In genomic region chr19:45474191-45474940, GRCh38 we compare ENCODE assay signal across 17 cellular contexts. TPM values are rescaled to one million over a fixed set of nuclear protein-coding genes. Genes with fewer than 3 reads are reported as not detected.
DNase-seq lines count a peak whose midpoint lies in the region; ATAC-seq and TF ChIP-seq lines count a peak whose summit lies in the region.
"Had no signal": no experiment of that assay in that cellular context is flagged by ENCODE, and none has a peak within 500 bp of the region (broad histone marks: within the 10 kb centered on the region; RNA-seq: fewer than 3 reads in every experiment).

No MANE protein-coding gene starts in this region.

- no peak for DNase-seq in HFFc6
- DNase-seq in T-helper 1 cell: peak in 4 of 5 donors; percentile 53 to 84 (median 70)
- DNase-seq in effector memory CD8-positive, alpha-beta T cell: peak; percentile 37 to 49 (median 44)
- no peak for DNase-seq in neural progenitor cell (ENCODE audit: low spot score)
- DNase-seq in GM10266 (ENCODE audit: extremely low spot score): no peak
- no peak for DNase-seq in NCI-H2171 treated with DMSO at 0.1 percent for 48 hours (lab: John Stamatoyannopoulos, UW)
- no peak for DNase-seq in Karpas-422
- DNase-seq: EL; left cardiac atrium; NCI-H510A; Peyer's patch; sigmoid colon; stimulated activated naive CD8-positive, alpha-beta T cell treated with anti-CD3 and anti-CD28 coated beads, Interleukin-15, amount 100 ng/mL, for 72 hours had no signal

- H3K9me2 ChIP-seq in Karpas-422 (replicated peaks; ENCODE audit: insufficient read depth, low read length): no peaks in the 10 kb centered on the region

- H3K4me3 Mint-ChIP-seq in HFFc6: peak overlapping the region; percentile 89
- peak overlapping the region; percentile 94 to 98 for H3K4me3 Mint-ChIP-seq in effector memory CD8-positive, alpha-beta T cell
- peak overlapping the region; percentile 16 for H3K4me3 Mint-ChIP-seq in neural progenitor cell
- H3K4me3 Mint-ChIP-seq: activated CD4-positive, alpha-beta T cell treated with anti-CD3 and anti-CD28 coated beads, Interleukin-2, amount 10 ng/mL, durations not matched to agents 24 days and 14 days; stimulated activated naive CD8-positive, alpha-beta T cell treated with anti-CD3 and anti-CD28 coated beads, Interleukin-15, amount 100 ng/mL, for 72 hours had no signal

- H3K27ac Mint-ChIP-seq in HFFc6 (peak overlapping the region; percentile 93), neural progenitor cell (no peak overlapping the region)
- peak overlapping the region; percentile 96 to 100 for H3K27ac Mint-ChIP-seq in effector memory CD8-positive, alpha-beta T cell
- H3K27ac Mint-ChIP-seq: activated CD4-positive, alpha-beta T cell treated with anti-CD3 and anti-CD28 coated beads, Interleukin-2, amount 10 ng/mL, durations not matched to agents 24 days and 14 days; stimulated activated naive CD8-positive, alpha-beta T cell treated with anti-CD3 and anti-CD28 coated beads, Interleukin-15, amount 100 ng/mL, for 72 hours had no signal

- no peak for TF ChIP-seq CTCF in HFFc6 (IDR thresholded peaks at IDR 0.05)
- no peak for TF ChIP-seq CTCF in neural progenitor cell (IDR thresholded peaks at IDR 0.05)
- no peak for TF ChIP-seq CTCF in GM10266 (IDR thresholded peaks at IDR 0.05; ENCODE audit: control insufficient read depth, insufficient read depth, low read depth, missing control alignments)

- peaks cover 79% of the 10 kb centered on the region for H3K9me3 Mint-ChIP-seq in HFFc6
- no peaks in the 10 kb centered on the region for H3K9me3 Mint-ChIP-seq in effector memory CD8-positive, alpha-beta T cell
- H3K9me3 Mint-ChIP-seq in neural progenitor cell: peaks cover 2% of the 10 kb centered on the region
- H3K9me3 Mint-ChIP-seq: activated CD4-positive, alpha-beta T cell treated with anti-CD3 and anti-CD28 coated beads, Interleukin-2, amount 10 ng/mL, durations not matched to agents 24 days and 14 days; stimulated activated naive CD8-positive, alpha-beta T cell treated with anti-CD3 and anti-CD28 coated beads, Interleukin-15, amount 100 ng/mL, for 72 hours; T-cell had no signal

- H3K4me1 Mint-ChIP-seq in HFFc6 (ENCODE audit: low read depth) (peaks cover 94% of the 10 kb centered on the region), neural progenitor cell (peaks cover 32% of the 10 kb centered on the region)
- peaks cover 50 to 67% of the 10 kb centered on the region in 2 donors for H3K4me1 Mint-ChIP-seq in effector memory CD8-positive, alpha-beta T cell (ENCODE audit: low read depth in 2 of 2)

- H3K27me3 Mint-ChIP-seq in HFFc6 (ENCODE audit: insufficient read depth): peaks cover 96% of the 10 kb centered on the region
- peaks cover 0 to 10% of the 10 kb centered on the region in 2 donors for H3K27me3 Mint-ChIP-seq in effector memory CD8-positive, alpha-beta T cell
- H3K27me3 Mint-ChIP-seq in neural progenitor cell (ENCODE audit: insufficient read depth, low read depth): peaks cover 44% of the 10 kb centered on the region

- H2AFZ ChIP-seq in neural progenitor cell (replicated peaks) (no peak overlapping the region), Karpas-422 (ENCODE audit: low read length) (no peak overlapping the region)

- no peak for ATAC-seq in effector memory CD8-positive, alpha-beta T cell (replicated peaks)
- ATAC-seq: left cardiac atrium; stimulated activated naive CD8-positive, alpha-beta T cell treated with anti-CD3 and anti-CD28 coated beads, Interleukin-15, amount 100 ng/mL, for 72 hours; T-cell had no signal

- H3K9me3 ChIP-seq in neural progenitor cell (ENCODE audit: low read depth) (no peaks in the 10 kb centered on the region), Karpas-422 (ENCODE audit: low read length) (no peaks in the 10 kb centered on the region)
- H3K9me3 ChIP-seq: Peyer's patch, sigmoid colon had no signal

- H3K27me3 ChIP-seq in neural progenitor cell: peaks cover 25% of the 10 kb centered on the region
- no peaks in the 10 kb centered on the region for H3K27me3 ChIP-seq in Karpas-422 (ENCODE audit: low read length)
- H3K27me3 ChIP-seq: cardiac muscle cell, Peyer's patch, sigmoid colon had no signal

- H3K9ac ChIP-seq in neural progenitor cell (no peak overlapping the region), Karpas-422 (ENCODE audit: low read length) (no peak overlapping the region)

- H3K27ac ChIP-seq in neural progenitor cell (no peak overlapping the region), Karpas-422 (ENCODE audit: low read length) (no peak overlapping the region)
- H3K27ac ChIP-seq: C4-2B, cardiac muscle cell, Peyer's patch, sigmoid colon had no signal

- H3K4me3 ChIP-seq in neural progenitor cell (no peak overlapping the region), Karpas-422 (ENCODE audit: low read length) (no peak overlapping the region)
- H3K4me3 ChIP-seq: cardiac muscle cell, Peyer's patch, sigmoid colon had no signal

- H3K36me3 ChIP-seq in neural progenitor cell: no peaks in the 10 kb centered on the region
- H3K36me3 ChIP-seq in Karpas-422 (ENCODE audit: insufficient read depth, low read length): no peaks in the 10 kb centered on the region
- H3K36me3 ChIP-seq: cardiac muscle cell, Peyer's patch, sigmoid colon had no signal

- H3K79me2 ChIP-seq in neural progenitor cell (ENCODE audit: low read depth): no peaks in the 10 kb centered on the region
- H3K79me2 ChIP-seq in Karpas-422 (ENCODE audit: low read length): no peaks in the 10 kb centered on the region

- peaks cover 30% of the 10 kb centered on the region for H3K36me3 Mint-ChIP-seq in HFFc6 (ENCODE audit: low read depth)
- peaks cover 99% of the 10 kb centered on the region for H3K36me3 Mint-ChIP-seq in effector memory CD8-positive, alpha-beta T cell (ENCODE audit: insufficient read depth)
- no peaks in the 10 kb centered on the region for H3K36me3 Mint-ChIP-seq in neural progenitor cell

- H3F3A ChIP-seq in neural progenitor cell (ENCODE audit: low read depth): peaks cover 18% of the 10 kb centered on the region

- H4K20me1 ChIP-seq in neural progenitor cell (ENCODE audit: low read depth): no peaks in the 10 kb centered on the region
- no peaks in the 10 kb centered on the region for H4K20me1 ChIP-seq in Karpas-422 (ENCODE audit: insufficient read depth, low read depth, low read length)

- H3K4me1 ChIP-seq in neural progenitor cell (peaks cover 9% of the 10 kb centered on the region), Karpas-422 (ENCODE audit: low read length) (peaks cover 40% of the 10 kb centered on the region)

- H3K4me2 ChIP-seq in neural progenitor cell (no peak overlapping the region), Karpas-422 (ENCODE audit: low read depth, low read length, poor library complexity, severe bottlenecking) (no peak overlapping the region)

RNA-seq across cellular contexts. Expression of gene FOSB, which starts 6.6 kb away (rescaled TPM):
- 10 to 100 TPM; 35.0 to 71.5 (median 62.9) TPM for total RNA-seq in HFFc6 (2021; fragmentation: NEBNext Ultra II Directional; extraction: Animal tissue kit (Norgen Biotek cat#: 25700))
- 2.3 and 5.4 TPM in 2 replicates for total RNA-seq in neural progenitor cell (ENCODE audit: low replicate concordance)
- 2.5 and 4.0 TPM in 2 replicates for total RNA-seq in Karpas-422 (2014; rRNA removed; shearing (Covaris generic); ENCODE audit: low replicate concordance)

RNA-seq across cellular contexts. Expression of gene RTN2, which starts 22.5 kb away (rescaled TPM):
- 10 to 100 TPM; 10.3 to 21.3 (median 13.8) TPM for total RNA-seq in HFFc6 (2021; fragmentation: NEBNext Ultra II Directional; extraction: Animal tissue kit (Norgen Biotek cat#: 25700))
- 4.8 and 10.4 TPM in 2 replicates for total RNA-seq in neural progenitor cell (ENCODE audit: low replicate concordance)
- total RNA-seq in Karpas-422 (2014; rRNA removed; shearing (Covaris generic); ENCODE audit: low replicate concordance): 3.1 and 4.6 TPM in 2 replicates

RNA-seq across cellular contexts. Expression of gene PPM1N, which starts 23.9 kb away (rescaled TPM):
- 1 to 10 TPM in 4 of 6 experiments, under 1 TPM in 2; 0.80 to 1.3 (median 1.1) TPM for total RNA-seq in HFFc6 (2021; fragmentation: NEBNext Ultra II Directional; extraction: Animal tissue kit (Norgen Biotek cat#: 25700))
- 2.4 and 3.6 TPM in 2 replicates for total RNA-seq in neural progenitor cell (ENCODE audit: low replicate concordance)
- total RNA-seq in Karpas-422 (2014; rRNA removed; shearing (Covaris generic); ENCODE audit: low replicate concordance): 0.71 and 8.0 TPM in 2 replicates

RNA-seq across cellular contexts. Expression of gene VASP, which starts 32.9 kb away (rescaled TPM):
- total RNA-seq in HFFc6 (2021; fragmentation: NEBNext Ultra II Directional; extraction: Animal tissue kit (Norgen Biotek cat#: 25700)): 100 to 1,000 TPM; 179 to 199 (median 185) TPM
- 32.6 and 62.2 TPM in 2 replicates for total RNA-seq in neural progenitor cell (ENCODE audit: low replicate concordance)
- total RNA-seq in Karpas-422 (2014; rRNA removed; shearing (Covaris generic); ENCODE audit: low replicate concordance): 77.9 and 97.9 TPM in 2 replicates

RNA-seq across cellular contexts. Expression of gene ERCC1, which starts 50.6 kb away (rescaled TPM):
- 100 to 1,000 TPM; 106 to 129 (median 117) TPM for total RNA-seq in HFFc6 (2021; fragmentation: NEBNext Ultra II Directional; extraction: Animal tissue kit (Norgen Biotek cat#: 25700))
- 46.0 and 74.5 TPM in 2 replicates for total RNA-seq in neural progenitor cell (ENCODE audit: low replicate concordance)
- total RNA-seq in Karpas-422 (2014; rRNA removed; shearing (Covaris generic); ENCODE audit: low replicate concordance): 121 and 175 TPM in 2 replicates

Comparison
In these comparisons a context has a peak if more than half of its experiments do, and no peak if none do; other contexts are left out.
1. DNase-seq: peak in T-helper 1 cell (4 of 5) and effector memory CD8-positive, alpha-beta T cell (3 of 3); none in HFFc6 (single experiment), neural progenitor cell (single experiment), GM10266 (single experiment), NCI-H2171 treated with DMSO at 0.1 percent for 48 hours (single experiment) and Karpas-422 (single experiment).
2. H3K4me3 Mint-ChIP-seq: peak in every context shown above with its lines; median percentile 96 in effector memory CD8-positive, alpha-beta T cell; 89 in HFFc6; 16 in neural progenitor cell.